Comparison of ENCODE assay signal across 8 cellular contexts in the genomic region with DNA sequence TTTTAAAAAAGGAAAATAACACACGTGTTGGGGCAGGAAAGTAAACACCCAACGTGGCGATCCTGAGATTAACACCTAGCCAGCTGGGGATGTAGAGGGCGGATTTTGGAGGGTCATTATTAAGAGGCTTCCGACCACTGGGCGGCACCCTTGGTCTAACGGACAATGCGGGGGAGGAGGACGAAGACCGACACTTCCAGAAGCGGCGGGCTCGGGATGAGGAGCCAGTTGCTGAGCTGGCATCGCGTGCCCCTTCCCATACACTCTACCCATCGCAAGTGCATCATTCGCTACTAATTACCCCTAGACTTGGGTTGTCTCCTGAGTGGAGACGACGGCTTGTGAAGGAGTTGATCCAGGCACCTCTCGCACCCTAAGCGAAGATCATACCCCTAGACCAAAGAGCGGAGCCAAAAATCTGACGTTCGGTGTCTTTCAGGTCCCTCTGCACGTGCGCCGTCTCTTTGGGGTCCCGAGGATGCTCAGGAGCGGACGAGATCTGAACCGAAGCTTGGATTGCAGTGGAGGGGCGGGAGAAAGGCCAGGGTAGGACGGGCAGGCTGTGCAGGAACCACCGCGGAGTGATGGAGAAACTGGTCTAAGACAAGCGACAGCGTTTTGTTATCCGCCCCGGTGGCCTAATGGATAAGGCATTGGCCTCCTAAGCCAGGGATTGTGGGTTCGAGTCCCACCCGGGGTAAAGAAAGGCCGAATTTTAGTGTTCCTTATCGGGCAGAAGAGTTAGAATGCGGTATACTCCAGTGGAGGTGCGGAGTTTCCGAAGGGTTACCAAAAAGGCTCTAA. TPM values are rescaled to one million over a fixed set of nuclear protein-coding genes. Genes with fewer than 3 reads are reported as not detected.
DNase-seq lines count a peak whose midpoint lies in the region; ATAC-seq and TF ChIP-seq lines count a peak whose summit lies in the region.

No MANE protein-coding gene starts in this region.

- TF ChIP-seq POLR2A in right lobe of liver (IDR thresholded peaks at IDR 0.05): no peak

- ATAC-seq in HG02798 (IDR thresholded peaks at IDR 0.05; ENCODE audit: poor library complexity, unreplicated experiment) (peak; percentile 25), right lobe of liver (peak; percentile 30 to 42 (median 38)), GM21515 (IDR thresholded peaks at IDR 0.05; ENCODE audit: unreplicated experiment) (no peak)

- H3K4me2 ChIP-seq in BLaER1: peak overlapping the region; percentile 99

- H3K9me3 ChIP-seq in BLaER1 (peaks cover 15% of the 10 kb centered on the region), right lobe of liver (no peaks in the 10 kb centered on the region)

- TF ChIP-seq CTCF in dorsolateral prefrontal cortex (IDR thresholded peaks at IDR 0.05 in 54 of 56, conservative IDR thresholded peaks at IDR 0.05 in 2 of 56; ENCODE audit: low read depth in 1 of 56, partially characterized antibody in 56 of 56) (peak in 50 of 56 donors; percentile 6 to 69 (median 44)), right lobe of liver (IDR thresholded peaks at IDR 0.05) (peak; percentile 13 to 29 (median 22))

- H3K4me1 ChIP-seq in BLaER1: peaks cover 27% of the 10 kb centered on the region
- peaks cover 0 to 5% (median 2%) of the 10 kb centered on the region in 4 donors for H3K4me1 ChIP-seq in right lobe of liver

- DNase-seq in NCI-H524 treated with DMSO at 0.1 percent for 48 hours (lab: John Stamatoyannopoulos, UW): peak; percentile 96
- DNase-seq in activated CD4-positive, alpha-beta T cell treated with anti-CD3 and anti-CD28 coated beads, Interleukin-2, amount 50 U/mL, for 1 hour: peak; percentile 68
- DNase-seq in dorsolateral prefrontal cortex: peak; percentile 77 to 94 (median 88)
- DNase-seq in right lobe of liver: peak; percentile 72 to 80 (median 80)
- DNase-seq in stimulated activated CD4-positive, alpha-beta T cell treated with anti-CD3 and anti-CD28 coated beads, Interleukin-4, amount 100 ng/mL, for 24 hours: peak; percentile 88

- H3K4me3 ChIP-seq in BLaER1 (peak overlapping the region; percentile 77), dorsolateral prefrontal cortex (peak overlapping the region; percentile 29 to 85 (median 68)), right lobe of liver (peak overlapping the region; percentile 4 to 23 (median 7))

- H3K36me3 ChIP-seq in BLaER1 (no peaks in the 10 kb centered on the region), right lobe of liver (no peaks in the 10 kb centered on the region)

- H3K27me3 ChIP-seq in BLaER1 (peaks cover 87% of the 10 kb centered on the region), dorsolateral prefrontal cortex (peaks cover 0 to 3% (median 0%) of the 10 kb centered on the region in 45 donors), right lobe of liver (no peaks in the 10 kb centered on the region)

- 3% methylated on average over 33 of the region's 46 CpGs for WGBS in right lobe of liver (ENCODE audit: insufficient coverage, low coverage, low lambda C conversion rate, missing lambda C conversion rate)

- H3K27ac ChIP-seq in BLaER1 (no peak overlapping the region), dorsolateral prefrontal cortex (peak overlapping the region in 58 of 59 donors; percentile 14 to 93 (median 79)), right lobe of liver (peak overlapping the region in 1 of 3 donors; percentile 6)

- H4K20me1 ChIP-seq in BLaER1: peaks cover 2% of the 10 kb centered on the region; the same call in 1 of the 2 replicates

- H3K9ac ChIP-seq in BLaER1: peak overlapping the region; percentile 50; the same call in 1 of the 2 replicates

- intact Hi-C loops in dorsolateral prefrontal cortex (cut with DNase I): loop anchor here in 1 of 2 donors (10.0 kb wide), 1 partner anchor 132 kb away; the partner anchor contains the start of gene ZNF263
- intact Hi-C loops in right lobe of liver (cut with DNase I): no loop called here

RNA-seq across cellular contexts. Expression of gene ZNF213, which starts 17.6 kb away (rescaled TPM):
- total RNA-seq in dorsolateral prefrontal cortex: 10 to 100 TPM; 15.3 to 32.9 (median 20.5) TPM
- 1 to 10 TPM; 1.3 to 4.4 (median 1.7) TPM for total RNA-seq in right lobe of liver

RNA-seq across cellular contexts. Expression of gene OR1F1, which starts 35.5 kb away (rescaled TPM):
- total RNA-seq in dorsolateral prefrontal cortex (1 to 10 TPM in 49 of 120 experiments, under 1 TPM in 46, not detected in 25; 0.52 to 3.4 (median 1.0) TPM), right lobe of liver (not detected)

RNA-seq across cellular contexts. Expression of gene ZNF205, which starts 40.1 kb away (rescaled TPM):
- total RNA-seq in dorsolateral prefrontal cortex (10 to 100 TPM in 64 of 120 experiments, 1 to 10 TPM in 56; 6.4 to 18.5 (median 10.4) TPM), right lobe of liver (1 to 10 TPM; 4.0 to 8.4 (median 5.4) TPM)

RNA-seq across cellular contexts. Expression of gene ZSCAN10, which starts 53.4 kb away (rescaled TPM):
- total RNA-seq in dorsolateral prefrontal cortex: under 1 TPM in 8 of 120 experiments, not detected in 112; 0.28 to 0.84 (median 0.41) TPM
- total RNA-seq in right lobe of liver: not detected

Comparison
In these comparisons a context has a peak if more than half of its experiments do, and no peak if none do; other contexts are left out.
1. H3K4me3 ChIP-seq: peak in every context shown above with its lines; median percentile 77 in BLaER1; 68 in dorsolateral prefrontal cortex; 7 in right lobe of liver.